8 cellular contexts compared by ENCODE assay signal in genomic region chr4:107757860-107758476, GRCh38. TPM values are rescaled to one million over a fixed set of nuclear protein-coding genes. Genes with fewer than 3 reads are reported as not detected.
DNase-seq lines count a peak whose midpoint lies in the region; ATAC-seq and TF ChIP-seq lines count a peak whose summit lies in the region.

No MANE protein-coding gene starts in this region.

- peak; percentile 34; the same call in 1 of the 2 replicates for TF ChIP-seq CTCF in LNCaP clone FGC (IDR thresholded peaks at IDR 0.05; ENCODE audit: control insufficient read depth, extremely low read depth, insufficient read depth)
- TF ChIP-seq CTCF in adrenal gland (IDR thresholded peaks at IDR 0.05) = peak; percentile 46 to 71 (median 58)

- TF ChIP-seq POLR2A in adrenal gland (IDR thresholded peaks at IDR 0.05) = no peak

- intact Hi-C loops in adrenal gland (cut with DNase I) = loop anchor here (2.0 to 5.0 kb wide), 2 partner anchors 149 to 155 kb away; no protein-coding TSS in a partner anchor

- 25 to 45% (median 43%) methylated on average over 2 of the region's 2 CpGs for WGBS in adrenal gland, 4 donors

- DNase-seq in NCI-H1092 treated with DMSO at 0.1 percent for 48 hours (lab: John Stamatoyannopoulos, UW) (peak; percentile 28), NCI-H1092 (lab: John Stamatoyannopoulos, UW) (no peak), LNCaP clone FGC (ENCODE audit: low read depth) (no peak), adrenal gland (no peak), left lobe of liver (ENCODE audit: low spot score) (no peak), retina (no peak)
- no peak for DNase-seq in stimulated activated CD4-positive, alpha-beta T cell treated with anti-CD3 and anti-CD28 coated beads, Interleukin-15, amount 100 ng/mL, for 24 hours
- no peak for DNase-seq in activated effector memory CD4-positive, alpha-beta T cell treated with anti-CD3 and anti-CD28 coated beads, Interleukin-2, amount 50 U/mL, for 16 hours

- peak; percentile 69 for ATAC-seq in left lobe of liver

- no peaks in the 10 kb centered on the region for H3K36me3 ChIP-seq in adrenal gland (replicated peaks in 1 of 2)

- H3K4me3 ChIP-seq in LNCaP clone FGC (ENCODE audit: low read depth, low read length) = no peak overlapping the region
- no peak overlapping the region for H3K4me3 ChIP-seq in adrenal gland

- no peaks in the 10 kb centered on the region for H3K9me3 ChIP-seq in adrenal gland (replicated peaks in 1 of 3)

- no peak overlapping the region for H3K27ac ChIP-seq in adrenal gland

- H3K27me3 ChIP-seq in adrenal gland = no peaks in the 10 kb centered on the region

- H3K4me1 ChIP-seq in adrenal gland (replicated peaks in 1 of 2) = no peaks in the 10 kb centered on the region

RNA-seq across cellular contexts. Expression of gene PAPSS1, which starts 37.9 kb away (rescaled TPM):
- total RNA-seq in adrenal gland = 10 to 100 TPM; 13.6 to 22.6 (median 18.3) TPM
- polyA plus RNA-seq in adrenal gland = 10 to 100 TPM; 13.1 to 16.7 (median 16.5) TPM
- total RNA-seq in left lobe of liver = 5.3 TPM
